ENCODE assay signal across 8 cellular contexts in genomic region chr15:75203017-75203907, GRCh38. TPM values are rescaled to one million over a fixed set of nuclear protein-coding genes. Genes with fewer than 3 reads are reported as not detected.
DNase-seq lines count a peak whose midpoint lies in the region; ATAC-seq and TF ChIP-seq lines count a peak whose summit lies in the region.

No MANE protein-coding gene starts in this region.

- H3K4me1 ChIP-seq in Peyer's patch = peaks cover 11 to 63% (median 27%) of the 10 kb centered on the region in 4 donors

- no peak for ATAC-seq in GM19324 (IDR thresholded peaks at IDR 0.05; ENCODE audit: low FRiP score, unreplicated experiment)
- no peak for ATAC-seq in HG03280 (IDR thresholded peaks at IDR 0.05; ENCODE audit: unreplicated experiment)

- DNase-seq in ELR (ENCODE audit: low read depth) = peak; percentile 35
- DNase-seq in Peyer's patch = no peak
- DNase-seq in epithelial cell of esophagus (ENCODE audit: low read depth) = peak; percentile 32
- no peak for DNase-seq in osteocyte (ENCODE audit: extremely low spot score, unreplicated experiment)
- DNase-seq in AG08396 (ENCODE audit: low spot score) = no peak
- no peak for DNase-seq in NCI-H1436 (lab: John Stamatoyannopoulos, UW)

- H3K4me3 ChIP-seq in Peyer's patch (peak overlapping the region; percentile 66 to 96 (median 86)), epithelial cell of esophagus (ENCODE audit: low read length) (peak overlapping the region; percentile 85)

- no peak for TF ChIP-seq CTCF in Peyer's patch (IDR thresholded peaks at IDR 0.05)
- TF ChIP-seq CTCF in epithelial cell of esophagus (IDR thresholded peaks at IDR 0.05; ENCODE audit: insufficient read depth, low read depth, low read length, missing control alignments) = no peak
- TF ChIP-seq CTCF in osteocyte (IDR thresholded peaks at IDR 0.05) = no peak

- no peaks in the 10 kb centered on the region for H3K27me3 Mint-ChIP-seq in osteocyte (ENCODE audit: unreplicated experiment)

- peaks cover 40% of the 10 kb centered on the region for H3K4me1 Mint-ChIP-seq in osteocyte (ENCODE audit: unreplicated experiment)

- H3K9me3 ChIP-seq in Peyer's patch = no peaks in the 10 kb centered on the region

- H3K36me3 ChIP-seq in Peyer's patch = peaks cover 0 to 26% (median 0%) of the 10 kb centered on the region in 3 donors

- H3K27ac Mint-ChIP-seq in osteocyte (ENCODE audit: unreplicated experiment) = peak overlapping the region; percentile 85

- H3K9me3 Mint-ChIP-seq in osteocyte (ENCODE audit: unreplicated experiment) = no peaks in the 10 kb centered on the region

- peaks cover 4% of the 10 kb centered on the region for H3K36me3 Mint-ChIP-seq in osteocyte (ENCODE audit: unreplicated experiment)

- peak overlapping the region; percentile 86 for H3K4me3 Mint-ChIP-seq in osteocyte (ENCODE audit: unreplicated experiment)

- no peaks in the 10 kb centered on the region for H3K27me3 ChIP-seq in Peyer's patch

- TF ChIP-seq POLR2A in Peyer's patch (IDR thresholded peaks at IDR 0.05) = no peak

- peak overlapping the region; percentile 90 to 96 (median 94) for H3K27ac ChIP-seq in Peyer's patch

RNA-seq across cellular contexts. Expression of gene C15orf39, which starts 1.6 kb away (rescaled TPM):
- total RNA-seq in Peyer's patch (10 to 100 TPM; 13.1 to 31.9 (median 26.7) TPM), osteocyte (19.4 and 20.1 TPM in 2 replicates)

RNA-seq across cellular contexts. Expression of gene GOLGA6C, which starts 54.9 kb away (rescaled TPM):
- total RNA-seq in Peyer's patch (not detected), osteocyte (not detected in 2 replicates)

Comparison
In these comparisons a context has a peak if more than half of its experiments do, and no peak if none do; other contexts are left out.
1. DNase-seq: peak in ELR (single experiment) and epithelial cell of esophagus (single experiment); none in Peyer's patch (0 of 3), osteocyte (single experiment), AG08396 (single experiment) and NCI-H1436 (single experiment).